5 cellular contexts compared by ENCODE assay signal in the genomic region with DNA sequence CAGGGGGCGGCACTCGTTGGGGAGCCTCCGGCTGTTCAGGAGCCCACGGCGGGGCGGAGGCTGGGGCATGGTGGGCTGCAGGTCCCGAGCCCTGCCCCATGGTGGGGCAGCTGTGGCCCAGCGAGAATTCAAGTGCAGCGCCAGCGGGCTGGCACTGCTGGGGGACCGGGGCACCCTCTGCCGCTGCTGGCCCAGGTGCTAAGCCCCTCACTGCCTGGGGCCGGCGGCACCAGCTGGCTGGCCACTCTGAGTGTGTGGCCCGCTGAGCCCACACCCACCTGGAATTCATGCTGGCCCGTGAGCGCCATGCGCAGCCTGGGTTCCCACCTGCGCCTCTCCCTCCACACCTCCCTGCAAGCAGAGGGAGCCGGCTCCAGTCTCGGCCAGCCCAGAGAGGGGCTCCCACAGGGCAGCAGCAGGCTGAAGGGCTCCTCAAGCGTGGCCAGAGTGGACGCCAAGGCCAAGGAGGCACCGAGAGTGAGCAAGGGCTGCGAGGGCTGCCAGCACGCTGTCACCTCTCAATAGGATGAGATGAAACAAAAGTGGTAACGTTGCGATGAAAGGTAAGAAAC.
"Had no signal": no experiment of that assay in that cellular context is flagged by ENCODE, and none has a peak within 500 bp of the region (broad histone marks: within the 10 kb centered on the region; RNA-seq: fewer than 3 reads in every experiment).

No MANE protein-coding gene starts in this region.

- H3K4me2 ChIP-seq: GM23338 had no signal

- DNase-seq: H9, HCEC 1CT had no signal

- ATAC-seq: GM23338, HepG2 had no signal

- H3K4me3 ChIP-seq: GM23338 had no signal

- H2AFZ ChIP-seq: GM23338 had no signal

- H3K27ac ChIP-seq: HL-60 had no signal
